ENCODE assay signal across 21 cellular contexts in the genomic region with DNA sequence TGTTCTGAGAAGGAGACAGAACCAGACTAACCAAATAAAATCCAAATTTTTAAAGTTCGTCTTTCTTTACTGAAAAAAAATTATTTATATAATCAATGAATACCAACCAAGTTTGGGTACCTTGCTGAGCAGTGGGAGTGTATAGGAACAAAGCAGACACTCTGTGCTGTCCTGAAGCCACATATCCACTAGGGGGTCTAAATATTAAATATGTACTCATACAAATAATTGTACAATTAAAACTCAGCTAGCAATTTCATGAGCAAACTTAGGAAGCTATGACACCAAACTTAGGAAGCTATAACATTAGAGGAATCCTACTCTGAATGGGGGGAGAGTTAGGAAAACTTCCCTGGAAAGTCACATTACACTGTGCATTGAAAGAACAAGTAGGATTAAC.
DNase-seq lines count a peak whose midpoint lies in the region; ATAC-seq and TF ChIP-seq lines count a peak whose summit lies in the region.
"Had no signal": no experiment of that assay in that cellular context is flagged by ENCODE, and none has a peak within 500 bp of the region (broad histone marks: within the 10 kb centered on the region; RNA-seq: fewer than 3 reads in every experiment).

No MANE protein-coding gene starts in this region.

- no peaks in the 10 kb centered on the region for H3K4me1 Mint-ChIP-seq in neural crest cell
- H3K4me1 Mint-ChIP-seq: activated CD4-positive, alpha-beta T cell treated with anti-CD3 and anti-CD28 coated beads, Interleukin-2, amount 10 ng/mL, durations not matched to agents 24 days and 14 days; stimulated activated naive B cell treated with anti-CD40 and anti-IgM and Interleukin-4, amounts not matched to agents 10 μg/mL and 1 μg/mL and 100 μg/mL, for 72 hours; T-cell had no signal

- no peaks in the 10 kb centered on the region for H3K36me3 ChIP-seq in DND-41 (ENCODE audit: insufficient read depth, low read length)
- H3K36me3 ChIP-seq in GM23248 (ENCODE audit: low read depth), result no peaks in the 10 kb centered on the region

- 10 to 12% methylated on average over 1 of the region's 1 CpG for WGBS in GM23248 (ENCODE audit: low coverage in 1 of 2, low lambda C conversion rate in 2 of 2, missing lambda C conversion rate in 2 of 2), 2 experiments

- in situ Hi-C loops in GM23248 (cut with MboI), result no loop called here

- H2AFZ ChIP-seq in DND-41 (ENCODE audit: low read depth, low read length), result no peak overlapping the region
- H2AFZ ChIP-seq in GM23248, result no peak overlapping the region
- H2AFZ ChIP-seq: hepatocyte had no signal

- H3K9me3 ChIP-seq in DND-41 (ENCODE audit: insufficient read depth, low read length, severe bottlenecking), result peaks cover under 1% of the 10 kb centered on the region
- H3K9me3 ChIP-seq in GM23248 (ENCODE audit: low read depth), result no peaks in the 10 kb centered on the region
- H3K9me3 ChIP-seq: Caco-2 had no signal

- H3K9ac ChIP-seq in DND-41 (ENCODE audit: low read depth, low read length) (no peak overlapping the region), GM23248 (no peak overlapping the region)

- no peaks in the 10 kb centered on the region for H3K4me1 ChIP-seq in DND-41 (ENCODE audit: insufficient read depth, low read length)
- H3K4me1 ChIP-seq in GM23248 (ENCODE audit: insufficient read depth), result no peaks in the 10 kb centered on the region
- H3K4me1 ChIP-seq: Caco-2 had no signal

- H3K36me3 Mint-ChIP-seq in neural crest cell (ENCODE audit: low read depth), result peaks cover 5% of the 10 kb centered on the region
- H3K36me3 Mint-ChIP-seq: stimulated activated naive B cell treated with anti-CD40 and anti-IgM and Interleukin-4, amounts not matched to agents 10 μg/mL and 1 μg/mL and 100 μg/mL, for 72 hours; T-cell had no signal

- DNase-seq in DND-41 (no peak), Kasumi-1 (lab: John Stamatoyannopoulos, UW) (peak; percentile 6 to 12), SW480 (ENCODE audit: low spot score) (peak; percentile 1), neural crest cell (ENCODE audit: low read depth, low spot score) (no peak), GM23248 (no peak)
- no peak for DNase-seq in activated CD8-positive, alpha-beta memory T cell treated with anti-CD3 and anti-CD28 coated beads, Interleukin-2, amount 50 U/mL, for 4 hours
- no peak for DNase-seq in stimulated activated naive CD8-positive, alpha-beta T cell treated with anti-CD3 and anti-CD28 coated beads, Interleukin-15, Interleukin-2, amounts not matched to agents 100 U/mL and 50 U/mL, for 24 hours
- DNase-seq: activated CD4-positive, alpha-beta T cell treated with anti-CD3 and anti-CD28 coated beads, Interleukin-2, amount 10 ng/mL, durations not matched to agents 24 days and 14 days; activated CD8-positive, alpha-beta memory T cell treated with anti-CD3 and anti-CD28 coated beads, Interleukin-2, amount 50 U/mL, for 48 hours; activated gamma-delta T cell; AML-193; Caco-2; GDM1; islet precursor cell; Karpas-422; NCI-H1417; stimulated activated naive B cell treated with anti-CD40 and anti-IgM and Interleukin-4, amounts not matched to agents 10 μg/mL and 1 μg/mL and 100 μg/mL, for 72 hours; T-cell had no signal

- H3K9me2 ChIP-seq in GM23248 (ENCODE audit: insufficient read depth), result no peaks in the 10 kb centered on the region

- no peaks in the 10 kb centered on the region for H3K27me3 ChIP-seq in DND-41 (ENCODE audit: insufficient read depth, low read length, poor library complexity)
- H3K27me3 ChIP-seq in GM23248 (replicated peaks; ENCODE audit: insufficient read depth), result no peaks in the 10 kb centered on the region
- H3K27me3 ChIP-seq: hepatocyte had no signal

- H3K27me3 Mint-ChIP-seq in neural crest cell (ENCODE audit: low read depth), result no peaks in the 10 kb centered on the region
- H3K27me3 Mint-ChIP-seq: activated CD4-positive, alpha-beta T cell treated with anti-CD3 and anti-CD28 coated beads, Interleukin-2, amount 10 ng/mL, durations not matched to agents 24 days and 14 days; stimulated activated naive B cell treated with anti-CD40 and anti-IgM and Interleukin-4, amounts not matched to agents 10 μg/mL and 1 μg/mL and 100 μg/mL, for 72 hours; T-cell had no signal

- H3K27ac ChIP-seq in DND-41 (ENCODE audit: low read length) (no peak overlapping the region), GM23248 (no peak overlapping the region)
- H3K27ac ChIP-seq: hepatocyte had no signal

- peaks cover 9% of the 10 kb centered on the region for H3K9me3 Mint-ChIP-seq in neural crest cell
- H3K9me3 Mint-ChIP-seq: activated CD4-positive, alpha-beta T cell treated with anti-CD3 and anti-CD28 coated beads, Interleukin-2, amount 10 ng/mL, durations not matched to agents 24 days and 14 days had no signal

- H3K4me3 Mint-ChIP-seq in neural crest cell, result no peak overlapping the region
- H3K4me3 Mint-ChIP-seq: activated CD4-positive, alpha-beta T cell treated with anti-CD3 and anti-CD28 coated beads, Interleukin-2, amount 10 ng/mL, durations not matched to agents 24 days and 14 days; stimulated activated naive B cell treated with anti-CD40 and anti-IgM and Interleukin-4, amounts not matched to agents 10 μg/mL and 1 μg/mL and 100 μg/mL, for 72 hours; T-cell had no signal

- ATAC-seq in DND-41 (ENCODE audit: insufficient read depth, low read depth), result peak; percentile 52; the same call in 1 of the 3 replicates
- no peak for ATAC-seq in stimulated activated naive CD8-positive, alpha-beta T cell treated with anti-CD3 and anti-CD28 coated beads, Interleukin-15, Interleukin-2, amounts not matched to agents 100 U/mL and 50 U/mL, for 24 hours
- ATAC-seq: sciatic nerve; stimulated activated naive B cell treated with anti-CD40 and anti-IgM and Interleukin-4, amounts not matched to agents 10 μg/mL and 1 μg/mL and 100 μg/mL, for 72 hours; T-cell had no signal

- H3K4me3 ChIP-seq in DND-41 (ENCODE audit: low read depth in 1 of 2, low read length in 2 of 2) (no peak overlapping the region), GM23248 (no peak overlapping the region)
- H3K4me3 ChIP-seq: hepatocyte, lung had no signal

- H3F3A ChIP-seq in GM23248 (ENCODE audit: insufficient read depth), result no peaks in the 10 kb centered on the region

- TF ChIP-seq CTCF in DND-41 (IDR thresholded peaks at IDR 0.05; ENCODE audit: borderline replicate concordance, extremely low read depth, low read length, poor library complexity, severe bottlenecking), result peak; percentile 35
- peak; percentile 43 for TF ChIP-seq CTCF in neural crest cell (conservative IDR thresholded peaks at IDR 0.05)

- H3K79me2 ChIP-seq in DND-41 (ENCODE audit: insufficient read depth, low read length) (no peaks in the 10 kb centered on the region), GM23248 (ENCODE audit: insufficient read depth) (no peaks in the 10 kb centered on the region)
- H3K79me2 ChIP-seq: hepatocyte had no signal

- no peak overlapping the region for H3K27ac Mint-ChIP-seq in neural crest cell (ENCODE audit: unreplicated experiment)
- H3K27ac Mint-ChIP-seq: activated CD4-positive, alpha-beta T cell treated with anti-CD3 and anti-CD28 coated beads, Interleukin-2, amount 10 ng/mL, durations not matched to agents 24 days and 14 days; stimulated activated naive B cell treated with anti-CD40 and anti-IgM and Interleukin-4, amounts not matched to agents 10 μg/mL and 1 μg/mL and 100 μg/mL, for 72 hours; T-cell had no signal

- H4K20me1 ChIP-seq in DND-41 (ENCODE audit: insufficient read depth, low read length) (no peaks in the 10 kb centered on the region), GM23248 (ENCODE audit: insufficient read depth) (no peaks in the 10 kb centered on the region)

- H3K4me2 ChIP-seq in DND-41 (ENCODE audit: insufficient read depth, low read length), result no peak overlapping the region
- H3K4me2 ChIP-seq in GM23248 (ENCODE audit: unreplicated experiment), result no peak overlapping the region
- H3K4me2 ChIP-seq: hepatocyte had no signal

Comparison
In these comparisons a context has a peak if more than half of its experiments do, and no peak if none do; other contexts are left out.
1. DNase-seq: peak in Kasumi-1 (2 of 2) and SW480 (single experiment); none in DND-41 (single experiment), neural crest cell (single experiment), activated CD8-positive, alpha-beta memory T cell treated with anti-CD3 and anti-CD28 coated beads, Interleukin-2, amount 50 U/mL, for 4 hours (single experiment), stimulated activated naive CD8-positive, alpha-beta T cell treated with anti-CD3 and anti-CD28 coated beads, Interleukin-15, Interleukin-2, amounts not matched to agents 100 U/mL and 50 U/mL, for 24 hours (single experiment) and GM23248 (single experiment).